Comparison of ENCODE assay signal across 1 cellular context in the genomic region with DNA sequence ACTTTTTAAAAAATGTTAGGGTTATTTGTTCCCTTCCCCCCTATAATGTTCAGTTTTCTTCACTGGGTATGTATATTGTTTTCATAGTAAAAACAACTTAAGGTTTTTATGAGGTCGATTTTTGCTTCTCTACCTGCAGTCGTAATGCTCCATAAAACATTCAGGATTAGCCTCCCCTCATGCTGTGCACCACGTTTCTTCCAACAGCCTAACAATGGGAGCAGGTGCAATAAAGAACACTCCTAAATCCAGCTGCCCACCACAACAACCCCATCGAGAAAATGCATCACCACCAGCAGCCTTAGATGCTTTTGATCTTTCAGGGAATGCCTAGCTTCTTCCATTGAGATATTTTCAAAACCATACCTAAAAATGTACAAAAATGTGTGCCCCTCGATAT.
TF ChIP-seq lines count a peak whose summit lies in the region.

No MANE protein-coding gene starts in this region.

TF ChIP-seq in HEK293, 187 proteins besides CTCF, POLR2A, EP300 and RAD21 (continued from another document):
- TF ChIP-seq ZSCAN4 (tag by site-specific recombination; IDR thresholded peaks at IDR 0.05) = no peak
